ENCODE assay signal across 1 cellular context in genomic region chr2:39468574-39469331, GRCh38.
TF ChIP-seq lines count a peak whose summit lies in the region.

No MANE protein-coding gene starts in this region.

TF ChIP-seq in GM23338, 12 proteins besides CTCF, POLR2A, EP300 and RAD21 (continued from another document):
- no peak for TF ChIP-seq ZNF462 (CRISPR knock-in tag; IDR thresholded peaks at IDR 0.05)
